In genomic region chrX:149825424-149825823, GRCh38 we compare ENCODE assay signal across 8 cellular contexts. TPM values are rescaled to one million over a fixed set of nuclear protein-coding genes. Genes with fewer than 3 reads are reported as not detected.
DNase-seq lines count a peak whose midpoint lies in the region; ATAC-seq and FAIRE-seq lines count a peak whose summit lies in the region.

No MANE protein-coding gene starts in this region.

- peak; percentile 30 to 45 for DNase-seq in activated CD4-positive, alpha-beta T cell treated with anti-CD3 and anti-CD28 coated beads for 24 hours (ENCODE audit: low read depth in 2 of 2)
- no peak for DNase-seq in activated CD4-positive, alpha-beta T cell treated with anti-CD3 and anti-CD28 coated beads for 1 hour
- DNase-seq in SKM-1 treated with dmso at 0.1 percent for 144 hours (lab: John Stamatoyannopoulos, UW; ENCODE audit: unreplicated experiment) (peak; percentile 1), dermis blood vessel endothelial cell (peak; percentile 22), GM19239 (ENCODE audit: insufficient read length, low spot score) (no peak), NCI-H128 (lab: John Stamatoyannopoulos, UW; ENCODE audit: unreplicated experiment) (no peak)
- DNase-seq in stimulated activated CD4-positive, alpha-beta T cell treated with anti-CD3 and anti-CD28 coated beads, Interleukin-4, amount 100 ng/mL, for 4 hours = peak; percentile 24 to 50

- no peak for ATAC-seq in GM18858 (IDR thresholded peaks at IDR 0.05; ENCODE audit: unreplicated experiment)

- FAIRE-seq in GM19239 (lab: Jason Lieb, UNC) = no peak

RNA-seq across cellular contexts. Expression of gene MAGEA9, which starts 43.7 kb away (rescaled TPM):
- not detected in 2 replicates for total RNA-seq in dermis blood vessel endothelial cell

RNA-seq across cellular contexts. Expression of gene HSFX1, which starts 51.6 kb away (rescaled TPM):
- total RNA-seq in dermis blood vessel endothelial cell = 0.47 and 1.2 TPM in 2 replicates

RNA-seq across cellular contexts. Expression of gene MAGEA8, which starts 55.6 kb away (rescaled TPM):
- total RNA-seq in dermis blood vessel endothelial cell = not detected in 2 replicates

Comparison
In these comparisons a context has a peak if more than half of its experiments do, and no peak if none do; other contexts are left out.
1. DNase-seq: peak in activated CD4-positive, alpha-beta T cell treated with anti-CD3 and anti-CD28 coated beads for 24 hours (2 of 2), SKM-1 treated with dmso at 0.1 percent for 144 hours (single experiment), dermis blood vessel endothelial cell (single experiment) and stimulated activated CD4-positive, alpha-beta T cell treated with anti-CD3 and anti-CD28 coated beads, Interleukin-4, amount 100 ng/mL, for 4 hours (2 of 2); none in activated CD4-positive, alpha-beta T cell treated with anti-CD3 and anti-CD28 coated beads for 1 hour (single experiment), GM19239 (single experiment) and NCI-H128 (single experiment).